In genomic region chr17:38912221-38912813, GRCh38 we compare ENCODE assay signal across 9 cellular contexts. TPM values are rescaled to one million over a fixed set of nuclear protein-coding genes. Genes with fewer than 3 reads are reported as not detected.
A peak's percentile ranks its signal among the peaks of the same experiment; 100 is the strongest.
DNase-seq lines count a peak whose midpoint lies in the region; ATAC-seq and TF ChIP-seq lines count a peak whose summit lies in the region.
"Had no signal": no experiment of that assay in that cellular context is flagged by ENCODE, and none has a peak within 500 bp of the region (broad histone marks: within the 10 kb centered on the region; RNA-seq: fewer than 3 reads in every experiment).

No MANE protein-coding gene starts in this region.

- peak overlapping the region; percentile 63 to 96 for H3K27ac Mint-ChIP-seq in stimulated activated naive CD8-positive, alpha-beta T cell treated with anti-CD3 and anti-CD28 coated beads, Interleukin-15, amount 100 ng/mL, for 72 hours
- peak overlapping the region; percentile 86 to 89 for H3K27ac Mint-ChIP-seq in effector memory CD8-positive, alpha-beta T cell
- peak overlapping the region; percentile 81 to 84 for H3K27ac Mint-ChIP-seq in natural killer cell

- TF ChIP-seq CTCF in natural killer cell (IDR thresholded peaks at IDR 0.05) = no peak

- peak overlapping the region in 1 of 2 donors; percentile 9 for H3K4me3 Mint-ChIP-seq in stimulated activated naive CD8-positive, alpha-beta T cell treated with anti-CD3 and anti-CD28 coated beads, Interleukin-15, amount 100 ng/mL, for 72 hours
- peak overlapping the region in 1 of 2 donors; percentile 51 for H3K4me3 Mint-ChIP-seq in effector memory CD8-positive, alpha-beta T cell
- H3K4me3 Mint-ChIP-seq in natural killer cell = peak overlapping the region; percentile 57

- intact Hi-C loops in natural killer cell (cut with micrococcal nuclease) = no loop called here

- no peak for DNase-seq in stimulated activated naive CD8-positive, alpha-beta T cell treated with anti-CD3 and anti-CD28 coated beads, Interleukin-15, amount 100 ng/mL, for 72 hours
- DNase-seq in stimulated activated naive CD8-positive, alpha-beta T cell treated with anti-CD3 and anti-CD28 coated beads, Interleukin-15, Interleukin-2, amounts not matched to agents 100 U/mL and 50 U/mL, for 24 hours = no peak
- no peak for DNase-seq in effector memory CD8-positive, alpha-beta T cell
- peak; percentile 14 for DNase-seq in natural killer cell
- no peak for DNase-seq in activated CD4-positive, alpha-beta T cell treated with anti-CD3 and anti-CD28 coated beads for 4 hours
- no peak for DNase-seq in GM03348 (ENCODE audit: low spot score)
- DNase-seq in activated CD4-positive, alpha-beta T cell treated with anti-CD3 and anti-CD28 coated beads, Interleukin-2, amount 50 U/mL, for 48 hours = no peak
- DNase-seq: SHP77 had no signal

- H3K27me3 Mint-ChIP-seq in stimulated activated naive CD8-positive, alpha-beta T cell treated with anti-CD3 and anti-CD28 coated beads, Interleukin-15, amount 100 ng/mL, for 72 hours = no peaks in the 10 kb centered on the region
- no peaks in the 10 kb centered on the region for H3K27me3 Mint-ChIP-seq in effector memory CD8-positive, alpha-beta T cell
- no peaks in the 10 kb centered on the region for H3K27me3 Mint-ChIP-seq in natural killer cell (ENCODE audit: low read depth in 2 of 2)

- H3K4me1 Mint-ChIP-seq in stimulated activated naive CD8-positive, alpha-beta T cell treated with anti-CD3 and anti-CD28 coated beads, Interleukin-15, amount 100 ng/mL, for 72 hours = peaks cover 56% of the 10 kb centered on the region
- peaks cover 20 to 52% of the 10 kb centered on the region in 2 donors for H3K4me1 Mint-ChIP-seq in effector memory CD8-positive, alpha-beta T cell (ENCODE audit: low read depth in 2 of 2)
- peaks cover 49 to 73% of the 10 kb centered on the region in 2 donors for H3K4me1 Mint-ChIP-seq in natural killer cell

- peaks cover 86% of the 10 kb centered on the region for H3K36me3 Mint-ChIP-seq in effector memory CD8-positive, alpha-beta T cell (ENCODE audit: insufficient read depth)
- H3K36me3 Mint-ChIP-seq in natural killer cell = no peaks in the 10 kb centered on the region

- ATAC-seq in stimulated activated naive CD8-positive, alpha-beta T cell treated with anti-CD3 and anti-CD28 coated beads, Interleukin-15, amount 100 ng/mL, for 72 hours = peak; percentile 42
- ATAC-seq in stimulated activated naive CD8-positive, alpha-beta T cell treated with anti-CD3 and anti-CD28 coated beads, Interleukin-15, Interleukin-2, amounts not matched to agents 100 U/mL and 50 U/mL, for 24 hours = no peak
- no peak for ATAC-seq in effector memory CD8-positive, alpha-beta T cell (replicated peaks)
- ATAC-seq in natural killer cell (no peak), GM21447 (IDR thresholded peaks at IDR 0.05; ENCODE audit: unreplicated experiment) (no peak)

- H3K9me3 Mint-ChIP-seq in stimulated activated naive CD8-positive, alpha-beta T cell treated with anti-CD3 and anti-CD28 coated beads, Interleukin-15, amount 100 ng/mL, for 72 hours = no peaks in the 10 kb centered on the region
- H3K9me3 Mint-ChIP-seq in effector memory CD8-positive, alpha-beta T cell = no peaks in the 10 kb centered on the region
- H3K9me3 Mint-ChIP-seq in natural killer cell = no peaks in the 10 kb centered on the region

RNA-seq across cellular contexts. Expression of gene LASP1, which starts 42.5 kb away (rescaled TPM):
- total RNA-seq in natural killer cell = 100 to 1,000 TPM; 293 to 363 (median 340) TPM

RNA-seq across cellular contexts. Expression of gene FBXO47, which starts 54.9 kb away (rescaled TPM):
- total RNA-seq in natural killer cell = not detected

RNA-seq across cellular contexts. Expression of gene RPL23, which starts 58.8 kb away (rescaled TPM):
- total RNA-seq in natural killer cell = 100 to 1,000 TPM; 752 to 934 (median 923) TPM
